ENCODE assay signal across 1 cellular context in the genomic region with DNA sequence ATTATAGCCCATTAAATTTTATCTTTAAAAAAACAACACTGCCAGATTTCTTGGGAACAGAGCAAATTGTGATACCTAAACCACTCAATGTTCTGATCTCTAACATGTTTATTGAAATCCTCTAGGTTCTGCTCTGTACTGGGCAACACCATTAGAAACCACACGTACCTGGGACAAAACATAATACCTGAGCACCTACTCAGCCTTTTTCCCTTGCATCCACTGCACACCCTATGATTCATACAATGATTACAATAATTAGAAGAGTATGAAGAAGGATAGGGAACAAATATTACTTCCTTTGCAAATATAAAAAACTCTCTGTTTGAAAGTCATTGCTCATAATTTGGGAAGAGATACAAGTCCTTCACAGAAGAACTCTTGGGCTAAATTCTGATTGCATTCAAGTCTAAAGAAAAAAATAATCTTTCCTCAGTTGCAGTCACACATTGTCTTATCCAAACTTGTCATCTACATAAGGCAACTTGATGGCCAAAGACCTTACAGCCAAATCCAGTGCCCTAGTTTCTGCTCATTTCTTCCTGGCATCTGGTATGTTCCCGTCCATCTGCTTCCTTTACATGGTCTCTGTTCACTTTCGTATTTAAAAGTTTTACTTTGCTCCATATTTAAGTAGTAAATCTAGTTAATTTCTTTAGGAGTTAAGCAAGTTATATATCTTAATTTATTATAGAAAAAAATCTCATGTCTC.
TF ChIP-seq lines count a peak whose summit lies in the region.

No MANE protein-coding gene starts in this region.

TF ChIP-seq in WTC11, 78 proteins besides CTCF, POLR2A, EP300 and RAD21 (continued from another document):
- TF ChIP-seq, protein P1, sequence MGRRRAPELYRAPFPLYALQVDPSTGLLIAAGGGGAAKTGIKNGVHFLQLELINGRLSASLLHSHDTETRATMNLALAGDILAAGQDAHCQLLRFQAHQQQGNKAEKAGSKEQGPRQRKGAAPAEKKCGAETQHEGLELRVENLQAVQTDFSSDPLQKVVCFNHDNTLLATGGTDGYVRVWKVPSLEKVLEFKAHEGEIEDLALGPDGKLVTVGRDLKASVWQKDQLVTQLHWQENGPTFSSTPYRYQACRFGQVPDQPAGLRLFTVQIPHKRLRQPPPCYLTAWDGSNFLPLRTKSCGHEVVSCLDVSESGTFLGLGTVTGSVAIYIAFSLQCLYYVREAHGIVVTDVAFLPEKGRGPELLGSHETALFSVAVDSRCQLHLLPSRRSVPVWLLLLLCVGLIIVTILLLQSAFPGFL (CRISPR knock-in tag; IDR thresholded peaks at IDR 0.05; ENCODE audit: borderline replicate concordance) = no peak
- no peak for TF ChIP-seq MAX (CRISPR knock-in tag; IDR thresholded peaks at IDR 0.05)
TF ChIP-seq in WTC11: peak in this region for 0.
